8 cellular contexts compared by ENCODE assay signal in the genomic region with DNA sequence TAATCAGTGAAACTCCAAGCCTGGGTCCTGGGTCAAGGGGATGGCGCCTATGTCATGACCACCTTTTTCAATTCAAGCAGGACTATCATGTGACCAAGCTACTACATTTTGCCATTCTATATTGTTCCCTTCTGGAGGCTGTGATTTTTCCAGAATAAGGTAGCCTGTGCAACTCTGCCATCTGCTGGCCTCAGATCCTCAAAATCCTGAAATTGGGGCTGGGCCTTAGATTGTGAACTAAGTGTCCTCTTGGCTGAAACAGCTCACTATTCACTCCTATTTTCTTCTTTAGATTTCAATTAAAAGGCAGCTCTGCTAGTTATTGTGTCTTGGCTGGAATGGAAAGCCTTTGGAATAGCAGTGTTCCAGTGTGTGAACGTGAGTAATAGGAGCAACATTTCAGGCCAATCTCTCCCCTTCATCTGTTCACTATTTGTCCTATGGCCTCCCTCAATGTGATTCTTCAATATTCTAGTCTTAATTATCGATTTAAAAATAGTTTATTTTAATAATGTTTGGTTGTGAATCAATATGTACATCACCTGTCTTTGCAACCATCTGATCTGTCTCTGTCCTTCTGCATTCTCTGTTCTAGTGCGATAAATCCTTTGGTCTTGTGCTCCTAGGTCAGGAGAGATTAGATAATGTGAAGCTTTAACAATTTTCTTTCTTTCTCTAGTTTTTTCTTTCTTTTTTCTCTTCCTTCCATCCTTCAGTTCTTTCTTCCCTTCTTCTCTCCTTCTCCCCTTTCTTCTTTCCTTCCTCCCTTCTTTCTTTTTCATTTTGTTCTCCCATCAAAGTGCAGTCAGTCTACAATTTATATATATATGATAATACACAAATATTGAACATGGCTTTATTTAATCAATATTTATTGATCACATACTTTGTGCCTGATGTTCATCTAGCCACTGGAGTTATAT.
A peak's percentile ranks its signal among the peaks of the same experiment; 100 is the strongest.
DNase-seq lines count a peak whose midpoint lies in the region; ATAC-seq and TF ChIP-seq lines count a peak whose summit lies in the region.

No MANE protein-coding gene starts in this region.

- H3K9me3 ChIP-seq in upper lobe of right lung: no peaks in the 10 kb centered on the region

- H3K4me3 ChIP-seq in upper lobe of right lung: no peak overlapping the region

- H3K27me3 Mint-ChIP-seq in activated T-cell treated with anti-CD3 and anti-CD28 coated beads, Interleukin-2, amount 50 U/mL, for 4 hours (ENCODE audit: low read depth): peaks cover 2% of the 10 kb centered on the region

- peak; percentile 44 for TF ChIP-seq CTCF in upper lobe of right lung (IDR thresholded peaks at IDR 0.05)

- H3K36me3 ChIP-seq in upper lobe of right lung: no peaks in the 10 kb centered on the region

- no peak overlapping the region for H3K27ac ChIP-seq in upper lobe of right lung

- H3K4me1 Mint-ChIP-seq in activated T-cell treated with anti-CD3 and anti-CD28 coated beads, Interleukin-2, amount 50 U/mL, for 4 hours (ENCODE audit: low read depth): no peaks in the 10 kb centered on the region

- ATAC-seq in upper lobe of right lung: peak; percentile 69
- no peak for ATAC-seq in activated T-cell treated with anti-CD3 and anti-CD28 coated beads, Interleukin-2, amount 50 U/mL, for 4 hours

- no peaks in the 10 kb centered on the region for H3K36me3 Mint-ChIP-seq in activated T-cell treated with anti-CD3 and anti-CD28 coated beads, Interleukin-2, amount 50 U/mL, for 4 hours (ENCODE audit: insufficient read depth)

- no peak overlapping the region for H3K4me3 Mint-ChIP-seq in activated T-cell treated with anti-CD3 and anti-CD28 coated beads, Interleukin-2, amount 50 U/mL, for 4 hours

- H3K4me1 ChIP-seq in upper lobe of right lung: no peaks in the 10 kb centered on the region

- no peaks in the 10 kb centered on the region for H3K27me3 ChIP-seq in upper lobe of right lung

- no peaks in the 10 kb centered on the region for H3K9me3 Mint-ChIP-seq in activated T-cell treated with anti-CD3 and anti-CD28 coated beads, Interleukin-2, amount 50 U/mL, for 4 hours

- intact Hi-C loops in upper lobe of right lung (cut with DNase I): no loop called here

- peak; percentile 7 for DNase-seq in stimulated activated CD4-positive, alpha-beta T cell treated with anti-CD3 and anti-CD28 coated beads, Interleukin-15, amount 100 ng/mL, for 24 hours
- no peak for DNase-seq in stimulated activated CD4-positive, alpha-beta T cell treated with anti-CD3 and anti-CD28 coated beads, Interleukin-4, amount 100 ng/mL, for 1 hour
- DNase-seq in RPMI8226: peak; percentile 27
- peak; percentile 20 for DNase-seq in glomerular visceral epithelial cell (ENCODE audit: extremely low spot score)
- no peak for DNase-seq in upper lobe of right lung
- no peak for DNase-seq in NCI-H187 (lab: John Stamatoyannopoulos, UW)
- no peak for DNase-seq in activated T-cell treated with anti-CD3 and anti-CD28 coated beads, Interleukin-2, amount 50 U/mL, for 4 hours
- no peak for DNase-seq in germinal center (ENCODE audit: low spot score)

Comparison
In these comparisons a context has a peak if more than half of its experiments do, and no peak if none do; other contexts are left out.
1. DNase-seq: peak in stimulated activated CD4-positive, alpha-beta T cell treated with anti-CD3 and anti-CD28 coated beads, Interleukin-15, amount 100 ng/mL, for 24 hours (single experiment), RPMI8226 (single experiment) and glomerular visceral epithelial cell (single experiment); none in stimulated activated CD4-positive, alpha-beta T cell treated with anti-CD3 and anti-CD28 coated beads, Interleukin-4, amount 100 ng/mL, for 1 hour (single experiment), upper lobe of right lung (single experiment), NCI-H187 (0 of 2), activated T-cell treated with anti-CD3 and anti-CD28 coated beads, Interleukin-2, amount 50 U/mL, for 4 hours (single experiment) and germinal center (single experiment).